13 cellular contexts compared by ENCODE assay signal in genomic region chr11:117580866-117581265, GRCh38.
A peak's percentile ranks its signal among the peaks of the same experiment; 100 is the strongest.
DNase-seq lines count a peak whose midpoint lies in the region; ATAC-seq and TF ChIP-seq lines count a peak whose summit lies in the region.
"Had no signal": no experiment of that assay in that cellular context is flagged by ENCODE, and none has a peak within 500 bp of the region (broad histone marks: within the 10 kb centered on the region; RNA-seq: fewer than 3 reads in every experiment).

No MANE protein-coding gene starts in this region.

- peaks cover 15% of the 10 kb centered on the region for H3K27me3 Mint-ChIP-seq in GM23338 (ENCODE audit: insufficient read depth, low read depth, poor library complexity)

- no peaks in the 10 kb centered on the region for H3K9me3 Mint-ChIP-seq in GM23338

- no peak overlapping the region for H3K27ac ChIP-seq in GM23338 (ENCODE audit: low read depth)
- H3K27ac ChIP-seq in spleen, result no peak overlapping the region
- no peak overlapping the region for H3K27ac ChIP-seq in ascending aorta
- H3K27ac ChIP-seq: BLaER1, HL-60 had no signal

- peaks cover 37% of the 10 kb centered on the region for H3K4me1 Mint-ChIP-seq in GM23338

- peak; percentile 35; the same call in 2 of the 3 replicates for ATAC-seq in GM23338
- ATAC-seq: GM12878 had no signal

- 73 to 85% (median 75%) methylated on average over 6 of the region's 6 CpGs for WGBS in spleen, 5 donors

- H3K27ac Mint-ChIP-seq in GM23338, result no peak overlapping the region

- no peaks in the 10 kb centered on the region for H3K27me3 ChIP-seq in GM23338 (ENCODE audit: insufficient read depth)
- peaks cover 0 to 6% (median 0%) of the 10 kb centered on the region in 7 donors for H3K27me3 ChIP-seq in spleen (replicated peaks in 1 of 7)
- H3K27me3 ChIP-seq in ascending aorta, result no peaks in the 10 kb centered on the region
- no peaks in the 10 kb centered on the region; the same call in 1 of the 2 replicates for H3K27me3 ChIP-seq in H7 (ENCODE audit: control insufficient read depth, insufficient read depth, low read length)
- H3K27me3 ChIP-seq: BLaER1 had no signal

- H4K20me1 ChIP-seq in GM23338 (replicated peaks; ENCODE audit: insufficient read depth), result no peaks in the 10 kb centered on the region
- H4K20me1 ChIP-seq: BLaER1 had no signal

- H3K4me2 ChIP-seq in GM23338, result no peak overlapping the region

- H3K9me3 ChIP-seq in spleen (no peaks in the 10 kb centered on the region), ascending aorta (no peaks in the 10 kb centered on the region)
- H3K9me3 ChIP-seq: BLaER1 had no signal

- no peak overlapping the region for H3K4me3 Mint-ChIP-seq in GM23338

- TF ChIP-seq CTCF in GM23338 (conservative IDR thresholded peaks at IDR 0.05; ENCODE audit: low read depth in 2 of 2) (no peak), spleen (IDR thresholded peaks at IDR 0.05 in 8 of 11, conservative IDR thresholded peaks at IDR 0.05 in 3 of 11) (no peak), ascending aorta (IDR thresholded peaks at IDR 0.05) (no peak)

- H3K9me2 ChIP-seq in GM23338 (ENCODE audit: insufficient read depth), result no peaks in the 10 kb centered on the region

- no peaks in the 10 kb centered on the region for H3K79me2 ChIP-seq in GM23338 (replicated peaks; ENCODE audit: insufficient read depth)

- no peaks in the 10 kb centered on the region for H3K36me3 Mint-ChIP-seq in GM23338 (ENCODE audit: low read depth)

- H3K4me3 ChIP-seq in GM23338 (no peak overlapping the region), spleen (no peak overlapping the region), ascending aorta (no peak overlapping the region), H7 (ENCODE audit: insufficient read depth, low read depth, low read length) (no peak overlapping the region)
- H3K4me3 ChIP-seq: BLaER1, GM12878 had no signal

- H3F3A ChIP-seq in GM23338 (replicated peaks; ENCODE audit: low read depth), result no peaks in the 10 kb centered on the region

- DNase-seq in NCI-H1105 treated with DMSO at 0.1 percent for 48 hours (lab: John Stamatoyannopoulos, UW), result peak; percentile 39
- DNase-seq in NCI-H1105 (lab: John Stamatoyannopoulos, UW), result no peak
- no peak for DNase-seq in GM23338 (ENCODE audit: low spot score)
- peak; percentile 54 for DNase-seq in NCI-H146 (lab: John Stamatoyannopoulos, UW)
- peak; percentile 14 for DNase-seq in spleen
- no peak for DNase-seq in ascending aorta (ENCODE audit: low spot score in 2 of 2)
- DNase-seq in H7, result no peak
- DNase-seq: 8988T, AML-193, DMS53 had no signal

- intact Hi-C loops in spleen (cut with DNase I; ENCODE audit: low total_unique reads), result no loop called here
- intact Hi-C loops in ascending aorta (cut with DNase I), result no loop called here

- H2AFZ ChIP-seq in GM23338, result no peak overlapping the region

- H3K36me3 ChIP-seq in GM23338 (ENCODE audit: insufficient read depth) (no peaks in the 10 kb centered on the region), spleen (no peaks in the 10 kb centered on the region), ascending aorta (no peaks in the 10 kb centered on the region), H7 (replicated peaks; ENCODE audit: control insufficient read depth, insufficient read depth, low read length) (no peaks in the 10 kb centered on the region)
- H3K36me3 ChIP-seq: BLaER1 had no signal

- peaks cover 24% of the 10 kb centered on the region for H3K4me1 ChIP-seq in GM23338 (ENCODE audit: insufficient read depth)
- no peaks in the 10 kb centered on the region for H3K4me1 ChIP-seq in spleen
- no peaks in the 10 kb centered on the region for H3K4me1 ChIP-seq in ascending aorta

- TF ChIP-seq POLR2A in spleen (IDR thresholded peaks at IDR 0.05), result no peak

TF ChIP-seq in GM23338, 12 proteins besides CTCF, POLR2A, EP300 and RAD21:
- TF ChIP-seq JUNB (IDR thresholded peaks at IDR 0.05; ENCODE audit: unreplicated experiment) (no peak), STAT1 (IDR thresholded peaks at IDR 0.05; ENCODE audit: unreplicated experiment) (no peak), POLR2AphosphoS5 (IDR thresholded peaks at IDR 0.05; ENCODE audit: low read depth) (no peak), ZNF114 (CRISPR knock-in tag; IDR thresholded peaks at IDR 0.05) (no peak), EZH2phosphoT487 (IDR thresholded peaks at IDR 0.05; ENCODE audit: unreplicated experiment) (no peak), CREB1 (CRISPR knock-in tag; IDR thresholded peaks at IDR 0.05; ENCODE audit: low read depth) (no peak), ZNF331 (CRISPR knock-in tag; IDR thresholded peaks at IDR 0.05; ENCODE audit: low read depth) (no peak), NANOG (IDR thresholded peaks at IDR 0.05; ENCODE audit: borderline replicate concordance) (no peak), EZH2 (IDR thresholded peaks at IDR 0.05; ENCODE audit: low read depth, unreplicated experiment) (no peak)
- TF ChIP-seq, protein P1, sequence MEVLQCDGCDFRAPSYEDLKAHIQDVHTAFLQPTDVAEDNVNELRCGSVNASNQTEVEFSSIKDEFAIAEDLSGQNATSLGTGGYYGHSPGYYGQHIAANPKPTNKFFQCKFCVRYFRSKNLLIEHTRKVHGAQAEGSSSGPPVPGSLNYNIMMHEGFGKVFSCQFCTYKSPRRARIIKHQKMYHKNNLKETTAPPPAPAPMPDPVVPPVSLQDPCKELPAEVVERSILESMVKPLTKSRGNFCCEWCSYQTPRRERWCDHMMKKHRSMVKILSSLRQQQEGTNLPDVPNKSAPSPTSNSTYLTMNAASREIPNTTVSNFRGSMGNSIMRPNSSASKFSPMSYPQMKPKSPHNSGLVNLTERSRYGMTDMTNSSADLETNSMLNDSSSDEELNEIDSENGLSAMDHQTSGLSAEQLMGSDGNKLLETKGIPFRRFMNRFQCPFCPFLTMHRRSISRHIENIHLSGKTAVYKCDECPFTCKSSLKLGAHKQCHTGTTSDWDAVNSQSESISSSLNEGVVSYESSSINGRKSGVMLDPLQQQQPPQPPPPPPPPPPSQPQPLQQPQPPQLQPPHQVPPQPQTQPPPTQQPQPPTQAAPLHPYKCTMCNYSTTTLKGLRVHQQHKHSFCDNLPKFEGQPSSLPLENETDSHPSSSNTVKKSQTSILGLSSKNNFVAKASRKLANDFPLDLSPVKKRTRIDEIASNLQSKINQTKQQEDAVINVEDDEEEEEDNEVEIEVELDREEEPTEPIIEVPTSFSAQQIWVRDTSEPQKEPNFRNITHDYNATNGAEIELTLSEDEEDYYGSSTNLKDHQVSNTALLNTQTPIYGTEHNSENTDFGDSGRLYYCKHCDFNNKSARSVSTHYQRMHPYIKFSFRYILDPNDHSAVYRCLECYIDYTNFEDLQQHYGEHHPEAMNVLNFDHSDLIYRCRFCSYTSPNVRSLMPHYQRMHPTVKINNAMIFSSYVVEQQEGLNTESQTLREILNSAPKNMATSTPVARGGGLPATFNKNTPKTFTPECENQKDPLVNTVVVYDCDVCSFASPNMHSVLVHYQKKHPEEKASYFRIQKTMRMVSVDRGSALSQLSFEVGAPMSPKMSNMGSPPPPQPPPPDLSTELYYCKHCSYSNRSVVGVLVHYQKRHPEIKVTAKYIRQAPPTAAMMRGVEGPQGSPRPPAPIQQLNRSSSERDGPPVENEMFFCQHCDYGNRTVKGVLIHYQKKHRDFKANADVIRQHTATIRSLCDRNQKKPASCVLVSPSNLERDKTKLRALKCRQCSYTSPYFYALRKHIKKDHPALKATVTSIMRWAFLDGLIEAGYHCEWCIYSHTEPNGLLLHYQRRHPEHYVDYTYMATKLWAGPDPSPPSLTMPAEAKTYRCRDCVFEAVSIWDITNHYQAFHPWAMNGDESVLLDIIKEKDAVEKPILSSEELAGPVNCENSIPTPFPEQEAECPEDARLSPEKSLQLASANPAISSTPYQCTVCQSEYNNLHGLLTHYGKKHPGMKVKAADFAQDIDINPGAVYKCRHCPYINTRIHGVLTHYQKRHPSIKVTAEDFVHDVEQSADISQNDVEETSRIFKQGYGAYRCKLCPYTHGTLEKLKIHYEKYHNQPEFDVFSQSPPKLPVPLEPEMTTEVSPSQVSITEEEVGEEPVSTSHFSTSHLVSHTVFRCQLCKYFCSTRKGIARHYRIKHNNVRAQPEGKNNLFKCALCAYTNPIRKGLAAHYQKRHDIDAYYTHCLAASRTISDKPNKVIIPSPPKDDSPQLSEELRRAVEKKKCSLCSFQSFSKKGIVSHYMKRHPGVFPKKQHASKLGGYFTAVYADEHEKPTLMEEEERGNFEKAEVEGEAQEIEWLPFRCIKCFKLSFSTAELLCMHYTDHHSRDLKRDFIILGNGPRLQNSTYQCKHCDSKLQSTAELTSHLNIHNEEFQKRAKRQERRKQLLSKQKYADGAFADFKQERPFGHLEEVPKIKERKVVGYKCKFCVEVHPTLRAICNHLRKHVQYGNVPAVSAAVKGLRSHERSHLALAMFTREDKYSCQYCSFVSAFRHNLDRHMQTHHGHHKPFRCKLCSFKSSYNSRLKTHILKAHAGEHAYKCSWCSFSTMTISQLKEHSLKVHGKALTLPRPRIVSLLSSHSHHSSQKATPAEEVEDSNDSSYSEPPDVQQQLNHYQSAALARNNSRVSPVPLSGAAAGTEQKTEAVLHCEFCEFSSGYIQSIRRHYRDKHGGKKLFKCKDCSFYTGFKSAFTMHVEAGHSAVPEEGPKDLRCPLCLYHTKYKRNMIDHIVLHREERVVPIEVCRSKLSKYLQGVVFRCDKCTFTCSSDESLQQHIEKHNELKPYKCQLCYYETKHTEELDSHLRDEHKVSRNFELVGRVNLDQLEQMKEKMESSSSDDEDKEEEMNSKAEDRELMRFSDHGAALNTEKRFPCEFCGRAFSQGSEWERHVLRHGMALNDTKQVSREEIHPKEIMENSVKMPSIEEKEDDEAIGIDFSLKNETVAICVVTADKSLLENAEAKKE (CRISPR knock-in tag; IDR thresholded peaks at IDR 0.05), result no peak
- TF ChIP-seq, protein P2, sequence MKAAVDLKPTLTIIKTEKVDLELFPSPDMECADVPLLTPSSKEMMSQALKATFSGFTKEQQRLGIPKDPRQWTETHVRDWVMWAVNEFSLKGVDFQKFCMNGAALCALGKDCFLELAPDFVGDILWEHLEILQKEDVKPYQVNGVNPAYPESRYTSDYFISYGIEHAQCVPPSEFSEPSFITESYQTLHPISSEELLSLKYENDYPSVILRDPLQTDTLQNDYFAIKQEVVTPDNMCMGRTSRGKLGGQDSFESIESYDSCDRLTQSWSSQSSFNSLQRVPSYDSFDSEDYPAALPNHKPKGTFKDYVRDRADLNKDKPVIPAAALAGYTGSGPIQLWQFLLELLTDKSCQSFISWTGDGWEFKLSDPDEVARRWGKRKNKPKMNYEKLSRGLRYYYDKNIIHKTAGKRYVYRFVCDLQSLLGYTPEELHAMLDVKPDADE (IDR thresholded peaks at IDR 0.05), result no peak

Comparison
In these comparisons a context has a peak if more than half of its experiments do, and no peak if none do; other contexts are left out.
1. DNase-seq: peak in NCI-H1105 treated with DMSO at 0.1 percent for 48 hours (single experiment), NCI-H146 (single experiment) and spleen (single experiment); none in NCI-H1105 (single experiment), GM23338 (single experiment), ascending aorta (0 of 2) and H7 (single experiment).